Comparison of ENCODE assay signal across 8 cellular contexts in genomic region chr7:148507064-148507573, GRCh38.
DNase-seq lines count a peak whose midpoint lies in the region; ATAC-seq and TF ChIP-seq lines count a peak whose summit lies in the region.
"Not testable (repeated sequence)": the region's sequence is repeated elsewhere in the genome, so short reads cannot be mapped to it uniquely, and the experiment has no call there.

No MANE protein-coding gene starts in this region.

- H3K79me2 ChIP-seq in OCI-LY3 (ENCODE audit: low read length) = not testable (repeated sequence)

- ATAC-seq in GM18909 (IDR thresholded peaks at IDR 0.05; ENCODE audit: poor library complexity, unreplicated experiment) (peak; percentile 98), GM21423 (IDR thresholded peaks at IDR 0.05; ENCODE audit: unreplicated experiment) (peak; percentile 95), HG02870 (IDR thresholded peaks at IDR 0.05; ENCODE audit: unreplicated experiment) (peak; percentile 97), HG03342 (IDR thresholded peaks at IDR 0.05; ENCODE audit: unreplicated experiment) (peak; percentile 98)
- ATAC-seq in activated T-helper 17 cell treated with anti-CD3 and anti-CD28 coated beads, Interleukin-2, amount 50 U/mL, for 72 hours (replicated peaks) = peak; percentile 88

- peaks cover 62% of the 10 kb centered on the region for H3K4me1 ChIP-seq in OCI-LY3 (ENCODE audit: low read length)

- H3K4me2 ChIP-seq in OCI-LY3 (ENCODE audit: low read length) = peak overlapping the region; percentile 71

- not testable (repeated sequence) for H3K9me3 ChIP-seq in OCI-LY3 (ENCODE audit: insufficient read depth, low read length)

- H3K4me3 Mint-ChIP-seq in activated T-helper 17 cell treated with anti-CD3 and anti-CD28 coated beads, Interleukin-2, amount 50 U/mL, for 72 hours = peak overlapping the region; percentile 66

- H3K4me1 Mint-ChIP-seq in activated T-helper 17 cell treated with anti-CD3 and anti-CD28 coated beads, Interleukin-2, amount 50 U/mL, for 72 hours = peaks cover 11% of the 10 kb centered on the region

- peak overlapping the region; percentile 88 for H3K27ac Mint-ChIP-seq in activated T-helper 17 cell treated with anti-CD3 and anti-CD28 coated beads, Interleukin-2, amount 50 U/mL, for 72 hours

- H3K36me3 ChIP-seq in OCI-LY3 (replicated peaks; ENCODE audit: low read depth, low read length) = peaks cover 12% of the 10 kb centered on the region

- peak overlapping the region; percentile 97 for H3K27ac ChIP-seq in OCI-LY3 (ENCODE audit: low read length)

- not testable (repeated sequence) for H3K27me3 ChIP-seq in OCI-LY3 (ENCODE audit: low read depth, low read length)

- not testable (repeated sequence) for H2AFZ ChIP-seq in OCI-LY3 (ENCODE audit: low read depth, low read length)

- H4K20me1 ChIP-seq in OCI-LY3 (ENCODE audit: insufficient read depth, low read length) = not testable (repeated sequence)

- not testable (repeated sequence) for H3K9me3 Mint-ChIP-seq in activated T-helper 17 cell treated with anti-CD3 and anti-CD28 coated beads, Interleukin-2, amount 50 U/mL, for 72 hours

- peak overlapping the region; percentile 77 for H3K9ac ChIP-seq in OCI-LY3 (ENCODE audit: low read length)

- peak overlapping the region; percentile 59 for H3K4me3 ChIP-seq in OCI-LY3 (ENCODE audit: low read length)

- peak; percentile 53 for DNase-seq in GM10266 (ENCODE audit: extremely low spot score)
- peak; percentile 8 for DNase-seq in stimulated activated CD4-positive, alpha-beta T cell treated with anti-CD3 and anti-CD28 coated beads, Interleukin-4, amount 100 ng/mL, for 1 hour

- H3K27me3 Mint-ChIP-seq in activated T-helper 17 cell treated with anti-CD3 and anti-CD28 coated beads, Interleukin-2, amount 50 U/mL, for 72 hours = not testable (repeated sequence)

- not testable (repeated sequence) for H3K36me3 Mint-ChIP-seq in activated T-helper 17 cell treated with anti-CD3 and anti-CD28 coated beads, Interleukin-2, amount 50 U/mL, for 72 hours (ENCODE audit: low read depth)

- not testable (repeated sequence) for TF ChIP-seq CTCF in GM10266 (IDR thresholded peaks at IDR 0.05; ENCODE audit: control insufficient read depth, insufficient read depth, low read depth, missing control alignments); OCI-LY3 (IDR thresholded peaks at IDR 0.05; ENCODE audit: low read depth, low read length)

Comparison
In these comparisons a context has a peak if more than half of its experiments do, and no peak if none do; other contexts are left out.
1. Peak in every context shown above with its lines: DNase-seq, ATAC-seq, H3K4me3 ChIP-seq and H3K27ac ChIP-seq.